8 cellular contexts compared by ENCODE assay signal in the genomic region with DNA sequence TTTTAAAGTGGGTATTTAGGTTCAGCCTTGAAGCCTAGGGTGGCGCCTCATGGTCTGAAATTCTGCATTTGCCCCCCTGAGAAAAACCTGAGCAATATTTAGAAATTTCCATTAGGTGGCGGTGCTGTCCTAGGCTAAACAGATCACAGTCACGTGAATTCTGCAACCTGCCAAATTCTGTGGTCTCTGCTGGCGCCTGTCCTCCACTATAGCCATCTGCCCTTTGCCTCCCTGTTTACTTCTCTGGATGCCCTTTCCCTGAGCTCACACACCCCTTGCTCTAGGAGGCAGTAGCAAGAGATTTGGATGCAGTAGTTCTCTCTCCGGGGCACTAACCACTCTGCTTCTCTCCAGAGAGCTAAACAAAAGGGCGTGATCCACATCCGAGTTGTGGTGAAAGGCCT.
DNase-seq lines count a peak whose midpoint lies in the region; ATAC-seq and TF ChIP-seq lines count a peak whose summit lies in the region.

No MANE protein-coding gene starts in this region.

- H3K4me3 ChIP-seq in GM12875 (ENCODE audit: low read depth, low read length) (no peak overlapping the region), WI38 (ENCODE audit: low read depth, low read length) (no peak overlapping the region)

- TF ChIP-seq CTCF in GM12875 (IDR thresholded peaks at IDR 0.05; ENCODE audit: borderline replicate concordance, insufficient read depth, low read depth, low read length) = peak; percentile 57
- TF ChIP-seq CTCF in WI38 (IDR thresholded peaks at IDR 0.05; ENCODE audit: low read depth, low read length) = peak; percentile 49

- peak; percentile 69 for DNase-seq in AG20443 (ENCODE audit: low spot score)
- peak; percentile 18 for DNase-seq in NCI-H1092 (lab: John Stamatoyannopoulos, UW)
- DNase-seq in glomerular visceral epithelial cell (ENCODE audit: extremely low spot score) = peak; percentile 25
- DNase-seq in retina = peak; percentile 38
- no peak for DNase-seq in NCI-H187 (lab: John Stamatoyannopoulos, UW)

- ATAC-seq in HG03442 (IDR thresholded peaks at IDR 0.05; ENCODE audit: unreplicated experiment) = no peak

Comparison
In these comparisons a context has a peak if more than half of its experiments do, and no peak if none do; other contexts are left out.
1. DNase-seq: peak in AG20443 (single experiment), NCI-H1092 (single experiment), glomerular visceral epithelial cell (single experiment) and retina (single experiment); none in NCI-H187 (0 of 2).